Comparison of ENCODE assay signal across 22 cellular contexts in genomic region chr11:41118521-41118920, GRCh38.
"Had no signal": no experiment of that assay in that cellular context is flagged by ENCODE, and none has a peak within 500 bp of the region (broad histone marks: within the 10 kb centered on the region; RNA-seq: fewer than 3 reads in every experiment).

No MANE protein-coding gene starts in this region.

- H3K36me3 ChIP-seq: esophagus squamous epithelium, gastroesophageal sphincter, ovary, suprapubic skin, thyroid gland had no signal

- H3K4me1 ChIP-seq: esophagus squamous epithelium, gastroesophageal sphincter, suprapubic skin, thyroid gland had no signal

- H3K27ac ChIP-seq: epithelial cell of prostate, esophagus squamous epithelium, gastroesophageal sphincter, ovary, suprapubic skin, thyroid gland had no signal

- H3K9me3 ChIP-seq: esophagus squamous epithelium, gastroesophageal sphincter, ovary, suprapubic skin, thyroid gland had no signal

- H3K27ac Mint-ChIP-seq: dendritic cell treated with granulocyte-macrophage colony-stimulating factor and Interleukin-4, amounts not matched to agents 40 ng/mL and 50 ng/mL, for 4 days; effector memory CD8-positive, alpha-beta T cell; naive thymus-derived CD4-positive, alpha-beta T cell; stimulated activated effector memory CD8-positive, alpha-beta T cell treated with anti-CD3 and anti-CD28 coated beads, Interleukin-12 subunit alpha, Interleukin-12 subunit beta, amount 100 ng/mL, for 72 hours; type B pancreatic cell had no signal

- DNase-seq: effector memory CD8-positive, alpha-beta T cell; esophagus squamous epithelium; foreskin fibroblast; glutamatergic neuron; islet precursor cell; mammary epithelial cell; naive thymus-derived CD4-positive, alpha-beta T cell; nucleus accumbens; ovary; right cardiac atrium; small intestine; stimulated activated CD4-positive, alpha-beta T cell treated with anti-CD3 and anti-CD28 coated beads, Interleukin-2, amount 100 ng/mL, for 48 hours; stimulated activated CD8-positive, alpha-beta memory T cell treated with anti-CD3 and anti-CD28 coated beads, Interleukin-4, amount 100 ng/mL, for 48 hours; stimulated activated naive CD8-positive, alpha-beta T cell treated with anti-CD3 and anti-CD28 coated beads, Interleukin-15, Interleukin-2, amounts not matched to agents 100 U/mL and 50 U/mL, for 24 hours; thyroid gland had no signal

- H3K27me3 ChIP-seq: esophagus squamous epithelium, gastroesophageal sphincter, ovary, suprapubic skin, thyroid gland had no signal

- H3K9me3 Mint-ChIP-seq: type B pancreatic cell had no signal

- H3K36me3 Mint-ChIP-seq: naive thymus-derived CD4-positive, alpha-beta T cell; stimulated activated effector memory CD8-positive, alpha-beta T cell treated with anti-CD3 and anti-CD28 coated beads, Interleukin-12 subunit alpha, Interleukin-12 subunit beta, amount 100 ng/mL, for 72 hours; type B pancreatic cell had no signal

- H3K4me1 Mint-ChIP-seq: naive thymus-derived CD4-positive, alpha-beta T cell; stimulated activated effector memory CD8-positive, alpha-beta T cell treated with anti-CD3 and anti-CD28 coated beads, Interleukin-12 subunit alpha, Interleukin-12 subunit beta, amount 100 ng/mL, for 72 hours had no signal

- H3K4me3 Mint-ChIP-seq: dendritic cell treated with granulocyte-macrophage colony-stimulating factor and Interleukin-4, amounts not matched to agents 40 ng/mL and 50 ng/mL, for 4 days; effector memory CD8-positive, alpha-beta T cell; naive thymus-derived CD4-positive, alpha-beta T cell; neural crest cell; stimulated activated effector memory CD8-positive, alpha-beta T cell treated with anti-CD3 and anti-CD28 coated beads, Interleukin-12 subunit alpha, Interleukin-12 subunit beta, amount 100 ng/mL, for 72 hours; type B pancreatic cell had no signal

- H3K4me3 ChIP-seq: esophagus squamous epithelium, gastroesophageal sphincter, ovary, suprapubic skin, thyroid gland had no signal

- H3K27me3 Mint-ChIP-seq: dendritic cell treated with granulocyte-macrophage colony-stimulating factor and Interleukin-4, amounts not matched to agents 40 ng/mL and 50 ng/mL, for 4 days; effector memory CD8-positive, alpha-beta T cell; naive thymus-derived CD4-positive, alpha-beta T cell had no signal
